4 cellular contexts compared by ENCODE assay signal in genomic region chr20:23878016-23878542, GRCh38. TPM values are rescaled to one million over a fixed set of nuclear protein-coding genes. Genes with fewer than 3 reads are reported as not detected.
"Had no signal": no experiment of that assay in that cellular context is flagged by ENCODE, and none has a peak within 500 bp of the region (broad histone marks: within the 10 kb centered on the region; RNA-seq: fewer than 3 reads in every experiment).

No MANE protein-coding gene starts in this region.

RNA-seq across cellular contexts. Expression of gene CST5, which starts 1.5 kb away (rescaled TPM):
- total RNA-seq: GM23248, H9, HT-29, IMR-90 had no signal
- polyA plus RNA-seq: GM23248, IMR-90 had no signal

RNA-seq across cellular contexts. Expression of gene CST2, which starts 51.5 kb away (rescaled TPM):
- total RNA-seq: H9, HT-29, IMR-90 had no signal
- polyA plus RNA-seq: IMR-90 had no signal
